In genomic region chr9:36140086-36141084, GRCh38 we compare ENCODE assay signal across 9 cellular contexts. TPM values are rescaled to one million over a fixed set of nuclear protein-coding genes. Genes with fewer than 3 reads are reported as not detected.
DNase-seq lines count a peak whose midpoint lies in the region; ATAC-seq, FAIRE-seq and TF ChIP-seq lines count a peak whose summit lies in the region.
"Had no signal": no experiment of that assay in that cellular context is flagged by ENCODE, and none has a peak within 500 bp of the region (broad histone marks: within the 10 kb centered on the region; RNA-seq: fewer than 3 reads in every experiment).

No MANE protein-coding gene starts in this region.

- peak overlapping the region; percentile 58 for H3K27ac Mint-ChIP-seq in CD8-positive, alpha-beta T cell
- peak overlapping the region in 4 of 5 experiments; percentile 26 to 88 (median 54) for H3K27ac Mint-ChIP-seq in brain

- peaks cover 87% of the 10 kb centered on the region for H3K4me1 ChIP-seq in CD8-positive, alpha-beta T cell (ENCODE audit: insufficient read depth, low read length)
- H3K4me1 ChIP-seq in sigmoid colon: peaks cover 0 to 95% (median 83%) of the 10 kb centered on the region in 4 donors

- no peak for ATAC-seq in CD8-positive, alpha-beta T cell
- no peak for ATAC-seq in GM19467 (IDR thresholded peaks at IDR 0.05; ENCODE audit: unreplicated experiment)
- ATAC-seq in GM18502 (IDR thresholded peaks at IDR 0.05; ENCODE audit: poor library complexity, unreplicated experiment): no peak

- intact Hi-C loops in CD8-positive, alpha-beta T cell (cut with DNase I, micrococcal nuclease): no loop called here
- intact Hi-C loops in sigmoid colon (cut with DNase I): no loop called here

- CTCF ChIA-PET in CD8-positive, alpha-beta T cell (lab: Charles Lee): interaction anchor here (1.0 to 5.7 kb wide), 5 partner anchors 8 to 42 kb away, joined by 3 to 44 read pairs (median 4); no protein-coding TSS in a partner anchor

- H3K9me3 ChIP-seq in CD8-positive, alpha-beta T cell (ENCODE audit: low read length): no peaks in the 10 kb centered on the region
- H3K9me3 ChIP-seq in sigmoid colon: no peaks in the 10 kb centered on the region

- peaks cover 2% of the 10 kb centered on the region for H3K9me3 Mint-ChIP-seq in CD8-positive, alpha-beta T cell
- peaks cover 1 to 8% (median 2%) of the 10 kb centered on the region in 5 experiments for H3K9me3 Mint-ChIP-seq in brain

- no peaks in the 10 kb centered on the region for H3K27me3 Mint-ChIP-seq in CD8-positive, alpha-beta T cell (ENCODE audit: low read depth)
- peaks cover 20% of the 10 kb centered on the region for H3K27me3 Mint-ChIP-seq in brain

- H3K36me3 ChIP-seq in CD8-positive, alpha-beta T cell (ENCODE audit: insufficient read depth, low read length): no peaks in the 10 kb centered on the region
- peaks cover 0 to 5% (median 2%) of the 10 kb centered on the region in 4 donors for H3K36me3 ChIP-seq in sigmoid colon

- no peak for TF ChIP-seq CTCF in CD8-positive, alpha-beta T cell (IDR thresholded peaks at IDR 0.05)
- TF ChIP-seq CTCF in brain (conservative IDR thresholded peaks at IDR 0.05): no peak
- no peak for TF ChIP-seq CTCF in sigmoid colon (IDR thresholded peaks at IDR 0.05)

- no peak for FAIRE-seq in RCC 7860 (lab: Jason Lieb, UNC)

- no peak for DNase-seq in CD8-positive, alpha-beta T cell
- DNase-seq in NOMO-1 (lab: John Stamatoyannopoulos, UW; ENCODE audit: unreplicated experiment in 2 of 2): peak; percentile 75 to 81
- peak; percentile 63 for DNase-seq in sigmoid colon
- DNase-seq in RCC 7860 (ENCODE audit: low spot score): no peak
- DNase-seq in EL: no peak
- DNase-seq: NCI-H2081 had no signal

- H3K27me3 ChIP-seq in CD8-positive, alpha-beta T cell (ENCODE audit: insufficient read depth, low read length): no peaks in the 10 kb centered on the region
- no peaks in the 10 kb centered on the region for H3K27me3 ChIP-seq in sigmoid colon

- POLR2A ChIA-PET in CD8-positive, alpha-beta T cell (lab: Charles Lee): interaction anchor here (1.0 to 1.2 kb wide), 2 partner anchors 8 to 12 kb away, joined by 3 to 8 read pairs; no protein-coding TSS in a partner anchor

- TF ChIP-seq EP300 in sigmoid colon (IDR thresholded peaks at IDR 0.05): no peak

- H3K4me3 ChIP-seq in CD8-positive, alpha-beta T cell (ENCODE audit: low read depth, low read length): no peak overlapping the region
- H3K4me3 ChIP-seq in sigmoid colon: no peak overlapping the region

- peaks cover 11% of the 10 kb centered on the region for H3K36me3 Mint-ChIP-seq in CD8-positive, alpha-beta T cell
- peaks cover 12% of the 10 kb centered on the region for H3K36me3 Mint-ChIP-seq in brain

- WGBS in sigmoid colon, 2 donors: 68 to 82% methylated on average over 11 of the region's 11 CpGs

- peaks cover 88% of the 10 kb centered on the region for H3K4me1 Mint-ChIP-seq in CD8-positive, alpha-beta T cell (ENCODE audit: low read depth)
- peaks cover 63% of the 10 kb centered on the region for H3K4me1 Mint-ChIP-seq in brain

- peak overlapping the region; percentile 55 for H3K4me3 Mint-ChIP-seq in CD8-positive, alpha-beta T cell
- H3K4me3 Mint-ChIP-seq in brain: peak overlapping the region in 1 of 5 experiments; percentile 78

- no peak for TF ChIP-seq POLR2A in sigmoid colon (IDR thresholded peaks at IDR 0.05)

- H3K27ac ChIP-seq in CD8-positive, alpha-beta T cell (ENCODE audit: low read depth, low read length): no peak overlapping the region
- H3K27ac ChIP-seq in sigmoid colon: peak overlapping the region; percentile 93 to 99 (median 96)

RNA-seq across cellular contexts. Expression of gene GLIPR2, which starts 3.9 kb away (rescaled TPM):
- total RNA-seq in CD8-positive, alpha-beta T cell: 10 to 100 TPM in 1 of 2 experiments, 1 to 10 TPM in 1; 8.6 to 10.2 TPM
- polyA plus RNA-seq in brain (ENCODE audit: insufficient read depth, low read depth, low replicate concordance) (16.2 TPM), sigmoid colon (10 to 100 TPM; 29.8 to 42.0 (median 32.5) TPM)
- 10 to 100 TPM; 57.3 to 90.6 (median 77.6) TPM for total RNA-seq in sigmoid colon

RNA-seq across cellular contexts. Expression of gene CCIN, which starts 28.8 kb away (rescaled TPM):
- under 1 TPM; 0.16 to 0.56 TPM for total RNA-seq in CD8-positive, alpha-beta T cell
- not detected for polyA plus RNA-seq in brain (ENCODE audit: insufficient read depth, low read depth, low replicate concordance)
- total RNA-seq in sigmoid colon: 1 to 10 TPM in 1 of 4 donors, under 1 TPM in 2, not detected in 1; 0.71 to 2.5 (median 0.95) TPM
- polyA plus RNA-seq in sigmoid colon: under 1 TPM in 1 of 3 donors, not detected in 2; 0.07 TPM

RNA-seq across cellular contexts. Expression of gene CLTA, which starts 50.3 kb away (rescaled TPM):
- 10 to 100 TPM; 39.1 to 39.6 TPM for total RNA-seq in CD8-positive, alpha-beta T cell
- polyA plus RNA-seq in brain (ENCODE audit: insufficient read depth, low read depth, low replicate concordance): 447 TPM
- 100 to 1,000 TPM; 151 to 176 (median 169) TPM for total RNA-seq in sigmoid colon
- polyA plus RNA-seq in sigmoid colon: 100 to 1,000 TPM; 293 to 299 (median 295) TPM

Comparison
In these comparisons a context has a peak if more than half of its experiments do, and no peak if none do; other contexts are left out.
1. DNase-seq: peak in NOMO-1 (2 of 2) and sigmoid colon (single experiment); none in CD8-positive, alpha-beta T cell (0 of 7), RCC 7860 (single experiment) and EL (single experiment).
2. RNA of gene GLIPR2, which starts 3.9 kb away (total RNA-seq): 57.3 to 90.6 TPM in sigmoid colon; 8.6 to 10.2 TPM in CD8-positive, alpha-beta T cell; every median in the first group is over 4 times any median in the second.